1 cellular context compared by ENCODE assay signal in genomic region chr15:22980189-22981136, GRCh38.
TF ChIP-seq lines count a peak whose summit lies in the region.

Gene CYFIP1, minus strand, starts transcription at chr15:22980368. Its CDS starts 33,083 bp downstream, at chr15:22947285.

TF ChIP-seq in HepG2, 621 proteins besides CTCF, POLR2A, EP300 and RAD21 (continued from another document and continues in another):
- TF ChIP-seq AHDC1 (CRISPR knock-in tag; IDR thresholded peaks at IDR 0.05; ENCODE audit: borderline replicate concordance) = 0 out of 2 replicates have a peak, but pooled peaks have one; percentile 31
- TF ChIP-seq ZNF703 (CRISPR knock-in tag; IDR thresholded peaks at IDR 0.05; ENCODE audit: borderline replicate concordance) = no peak
- no peak for TF ChIP-seq LCORL (IDR thresholded peaks at IDR 0.05)
- peak; percentile 87 for TF ChIP-seq LCORL (CRISPR knock-in tag; IDR thresholded peaks at IDR 0.05)
- TF ChIP-seq ELF1 (CRISPR knock-in tag; IDR thresholded peaks at IDR 0.05) = no peak
- no peak; the same call in 1 of the 2 replicates for TF ChIP-seq ZSCAN31 (CRISPR knock-in tag; IDR thresholded peaks at IDR 0.05; ENCODE audit: low read depth)
- peak; percentile 43; the same call in 1 of the 2 replicates for TF ChIP-seq ETV5 (CRISPR knock-in tag; IDR thresholded peaks at IDR 0.05; ENCODE audit: borderline replicate concordance)
- 0 out of 2 replicates have a peak, but pooled peaks have one; percentile 38 for TF ChIP-seq ZBTB10 (CRISPR knock-in tag; IDR thresholded peaks at IDR 0.05; ENCODE audit: borderline replicate concordance)
- no peak for TF ChIP-seq IRF2 (CRISPR knock-in tag; IDR thresholded peaks at IDR 0.05)
- no peak for TF ChIP-seq ZNF547 (CRISPR knock-in tag; IDR thresholded peaks at IDR 0.05)
- TF ChIP-seq LRRFIP1 (CRISPR knock-in tag; conservative IDR thresholded peaks at IDR 0.05) = no peak
- TF ChIP-seq FOXK1 (CRISPR knock-in tag; IDR thresholded peaks at IDR 0.05; ENCODE audit: borderline replicate concordance, low read depth) = no peak
- TF ChIP-seq JUND (CRISPR knock-in tag; IDR thresholded peaks at IDR 0.05) = no peak
- no peak for TF ChIP-seq NFE2L2 (IDR thresholded peaks at IDR 0.05; ENCODE audit: low read length)
- TF ChIP-seq MAZ (IDR thresholded peaks at IDR 0.05; ENCODE audit: borderline replicate concordance, low read depth, low read length) = peak; percentile 62; the same call in 1 of the 2 replicates
- TF ChIP-seq MAZ (CRISPR knock-in tag; IDR thresholded peaks at IDR 0.05; ENCODE audit: low read depth) = peak; percentile 68
- no peak for TF ChIP-seq ZNF850 (CRISPR knock-in tag; conservative IDR thresholded peaks at IDR 0.05)
- no peak for TF ChIP-seq XBP1 (CRISPR knock-in tag; IDR thresholded peaks at IDR 0.05)
- TF ChIP-seq RFXAP (CRISPR knock-in tag; IDR thresholded peaks at IDR 0.05; ENCODE audit: borderline replicate concordance) = 0 out of 2 replicates have a peak, but pooled peaks have one; percentile 21
- TF ChIP-seq GTF2F1 (IDR thresholded peaks at IDR 0.05; ENCODE audit: low read length) = no peak
- no peak for TF ChIP-seq JUNB (CRISPR knock-in tag; IDR thresholded peaks at IDR 0.05; ENCODE audit: borderline replicate concordance)
- TF ChIP-seq CENPBD1 (CRISPR knock-in tag; IDR thresholded peaks at IDR 0.05; ENCODE audit: borderline replicate concordance, low read depth) = no peak
- no peak for TF ChIP-seq ZNF782 (CRISPR knock-in tag; IDR thresholded peaks at IDR 0.05; ENCODE audit: borderline replicate concordance)
- no peak for TF ChIP-seq ARID2 (CRISPR knock-in tag; IDR thresholded peaks at IDR 0.05; ENCODE audit: borderline replicate concordance)
- TF ChIP-seq ZNF335 (CRISPR knock-in tag; IDR thresholded peaks at IDR 0.05) = no peak
- TF ChIP-seq ZNF891 (CRISPR knock-in tag; IDR thresholded peaks at IDR 0.05) = no peak
- peak; percentile 32; the same call in 1 of the 2 replicates for TF ChIP-seq KMT2B (CRISPR knock-in tag; IDR thresholded peaks at IDR 0.05)
- no peak for TF ChIP-seq HHEX (CRISPR knock-in tag; IDR thresholded peaks at IDR 0.05)
- 0 out of 2 replicates have a peak, but pooled peaks have one; percentile 49 for TF ChIP-seq ZNF253 (CRISPR knock-in tag; IDR thresholded peaks at IDR 0.05; ENCODE audit: borderline replicate concordance)
- TF ChIP-seq KDM4B (CRISPR knock-in tag; IDR thresholded peaks at IDR 0.05) = no peak
- TF ChIP-seq RELA (CRISPR knock-in tag; IDR thresholded peaks at IDR 0.05) = no peak
- peak; percentile 68 for TF ChIP-seq UBTF (CRISPR knock-in tag; IDR thresholded peaks at IDR 0.05)
- TF ChIP-seq ZNF816 (CRISPR knock-in tag; IDR thresholded peaks at IDR 0.05; ENCODE audit: borderline replicate concordance) = no peak
- TF ChIP-seq ZNF230 (CRISPR knock-in tag; IDR thresholded peaks at IDR 0.05) = no peak
- no peak for TF ChIP-seq IKZF4 (CRISPR knock-in tag; IDR thresholded peaks at IDR 0.05; ENCODE audit: borderline replicate concordance, low read depth, not compliant biosample characterization)
- no peak for TF ChIP-seq ZNF577 (CRISPR knock-in tag; IDR thresholded peaks at IDR 0.05; ENCODE audit: borderline replicate concordance, low read depth)
- no peak for TF ChIP-seq CSRNP2 (CRISPR knock-in tag; conservative IDR thresholded peaks at IDR 0.05; ENCODE audit: low read depth)
- no peak for TF ChIP-seq TCF7 (IDR thresholded peaks at IDR 0.05; ENCODE audit: low read depth)
- TF ChIP-seq CREB1 (IDR thresholded peaks at IDR 0.05) = no peak
- no peak for TF ChIP-seq CREB1 (CRISPR knock-in tag; IDR thresholded peaks at IDR 0.05)
- no peak for TF ChIP-seq ZBTB20 (CRISPR knock-in tag; IDR thresholded peaks at IDR 0.05; ENCODE audit: borderline replicate concordance, low read depth)
- no peak for TF ChIP-seq KAT2B (IDR thresholded peaks at IDR 0.05; ENCODE audit: borderline replicate concordance, low read depth, low read length)
- TF ChIP-seq NPAS2 (CRISPR knock-in tag; IDR thresholded peaks at IDR 0.05; ENCODE audit: borderline replicate concordance) = no peak
- TF ChIP-seq ZNF687 (CRISPR knock-in tag; IDR thresholded peaks at IDR 0.05) = peak; percentile 65
- TF ChIP-seq ZNF674 (CRISPR knock-in tag; IDR thresholded peaks at IDR 0.05; ENCODE audit: low read depth) = no peak
- TF ChIP-seq GABPB1 (CRISPR knock-in tag; IDR thresholded peaks at IDR 0.05) = peak; percentile 85
